In the genomic region with DNA sequence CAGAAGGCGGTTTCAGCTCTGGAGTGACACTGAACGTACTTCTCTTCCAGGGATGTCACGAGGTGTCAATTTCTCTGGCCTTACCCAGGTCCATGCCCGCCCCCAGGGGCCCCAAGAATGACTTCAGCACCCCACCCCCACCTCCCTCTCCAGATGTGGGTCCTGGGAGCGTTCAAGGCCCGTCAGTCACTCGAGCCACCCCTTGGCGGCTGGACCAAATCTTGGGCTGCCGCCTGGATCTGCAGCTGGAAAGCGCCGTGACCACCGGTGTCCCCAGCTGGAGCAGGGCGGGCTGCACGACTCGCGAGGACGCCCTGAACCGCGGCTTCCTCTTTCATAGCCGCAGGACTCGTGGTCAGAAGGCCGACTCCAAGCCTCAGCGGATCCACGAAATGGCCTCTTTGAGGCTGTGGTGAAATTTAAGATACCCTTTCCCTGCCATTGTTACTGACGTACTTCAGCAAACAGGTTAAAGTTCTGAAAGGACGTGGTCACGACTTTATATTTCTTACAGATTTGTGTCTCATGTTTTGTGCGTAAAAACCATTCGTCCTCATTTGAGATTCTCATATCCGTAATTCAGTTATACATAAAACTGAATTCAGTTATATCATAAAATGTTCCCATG, we compare ENCODE assay signal across 1 cellular context.
TF ChIP-seq lines count a peak whose summit lies in the region.

No MANE protein-coding gene starts in this region.

TF ChIP-seq in K562, 482 proteins besides CTCF, POLR2A, EP300 and RAD21 (continued from another document):
- TF ChIP-seq, protein P1, sequence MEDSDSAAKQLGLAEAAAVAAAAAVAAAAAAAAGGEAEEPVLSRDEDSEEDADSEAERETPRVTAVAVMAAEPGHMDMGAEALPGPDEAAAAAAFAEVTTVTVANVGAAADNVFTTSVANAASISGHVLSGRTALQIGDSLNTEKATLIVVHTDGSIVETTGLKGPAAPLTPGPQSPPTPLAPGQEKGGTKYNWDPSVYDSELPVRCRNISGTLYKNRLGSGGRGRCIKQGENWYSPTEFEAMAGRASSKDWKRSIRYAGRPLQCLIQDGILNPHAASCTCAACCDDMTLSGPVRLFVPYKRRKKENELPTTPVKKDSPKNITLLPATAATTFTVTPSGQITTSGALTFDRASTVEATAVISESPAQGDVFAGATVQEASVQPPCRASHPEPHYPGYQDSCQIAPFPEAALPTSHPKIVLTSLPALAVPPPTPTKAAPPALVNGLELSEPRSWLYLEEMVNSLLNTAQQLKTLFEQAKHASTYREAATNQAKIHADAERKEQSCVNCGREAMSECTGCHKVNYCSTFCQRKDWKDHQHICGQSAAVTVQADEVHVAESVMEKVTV (CRISPR knock-in tag; IDR thresholded peaks at IDR 0.05): no peak
- TF ChIP-seq FOXP1 (CRISPR knock-in tag; IDR thresholded peaks at IDR 0.05) (peak; percentile 49), ZBTB1 (CRISPR knock-in tag; IDR thresholded peaks at IDR 0.05; ENCODE audit: borderline replicate concordance, low read depth) (peak; percentile 97), ESRRA (IDR thresholded peaks at IDR 0.05; ENCODE audit: borderline replicate concordance, low read depth) (peak; percentile 10; the same call in 1 of the 2 replicates), ESRRB (CRISPR knock-in tag; IDR thresholded peaks at IDR 0.05; ENCODE audit: borderline replicate concordance) (no peak), ZZZ3 (IDR thresholded peaks at IDR 0.05) (no peak), EP400 (IDR thresholded peaks at IDR 0.05) (peak; percentile 54), BMI1 (IDR thresholded peaks at IDR 0.05; ENCODE audit: low read length) (no peak), TAF7 (tag; IDR thresholded peaks at IDR 0.05) (no peak), ZNF347 (CRISPR knock-in tag; IDR thresholded peaks at IDR 0.05; ENCODE audit: low read depth) (no peak), FOS (IDR thresholded peaks at IDR 0.05; ENCODE audit: extremely low read depth, insufficient read length) (no peak), SETDB1 (IDR thresholded peaks at IDR 0.05; ENCODE audit: low read length) (no peak), BRF1 (IDR thresholded peaks at IDR 0.05; ENCODE audit: borderline replicate concordance, extremely low read depth, insufficient read length) (no peak), FOXA3 (CRISPR knock-in tag; conservative IDR thresholded peaks at IDR 0.05 in 1 of 2, IDR thresholded peaks at IDR 0.05 in 1 of 2) (no peak)
- TF ChIP-seq, protein P2, sequence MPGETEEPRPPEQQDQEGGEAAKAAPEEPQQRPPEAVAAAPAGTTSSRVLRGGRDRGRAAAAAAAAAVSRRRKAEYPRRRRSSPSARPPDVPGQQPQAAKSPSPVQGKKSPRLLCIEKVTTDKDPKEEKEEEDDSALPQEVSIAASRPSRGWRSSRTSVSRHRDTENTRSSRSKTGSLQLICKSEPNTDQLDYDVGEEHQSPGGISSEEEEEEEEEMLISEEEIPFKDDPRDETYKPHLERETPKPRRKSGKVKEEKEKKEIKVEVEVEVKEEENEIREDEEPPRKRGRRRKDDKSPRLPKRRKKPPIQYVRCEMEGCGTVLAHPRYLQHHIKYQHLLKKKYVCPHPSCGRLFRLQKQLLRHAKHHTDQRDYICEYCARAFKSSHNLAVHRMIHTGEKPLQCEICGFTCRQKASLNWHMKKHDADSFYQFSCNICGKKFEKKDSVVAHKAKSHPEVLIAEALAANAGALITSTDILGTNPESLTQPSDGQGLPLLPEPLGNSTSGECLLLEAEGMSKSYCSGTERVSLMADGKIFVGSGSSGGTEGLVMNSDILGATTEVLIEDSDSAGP (CRISPR knock-in tag; IDR thresholded peaks at IDR 0.05): no peak
- TF ChIP-seq, protein P3, sequence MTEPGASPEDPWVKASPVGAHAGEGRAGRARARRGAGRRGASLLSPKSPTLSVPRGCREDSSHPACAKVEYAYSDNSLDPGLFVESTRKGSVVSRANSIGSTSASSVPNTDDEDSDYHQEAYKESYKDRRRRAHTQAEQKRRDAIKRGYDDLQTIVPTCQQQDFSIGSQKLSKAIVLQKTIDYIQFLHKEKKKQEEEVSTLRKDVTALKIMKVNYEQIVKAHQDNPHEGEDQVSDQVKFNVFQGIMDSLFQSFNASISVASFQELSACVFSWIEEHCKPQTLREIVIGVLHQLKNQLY (CRISPR knock-in tag; conservative IDR thresholded peaks at IDR 0.05): no peak
